ENCODE assay signal across 2 cellular contexts in the genomic region with DNA sequence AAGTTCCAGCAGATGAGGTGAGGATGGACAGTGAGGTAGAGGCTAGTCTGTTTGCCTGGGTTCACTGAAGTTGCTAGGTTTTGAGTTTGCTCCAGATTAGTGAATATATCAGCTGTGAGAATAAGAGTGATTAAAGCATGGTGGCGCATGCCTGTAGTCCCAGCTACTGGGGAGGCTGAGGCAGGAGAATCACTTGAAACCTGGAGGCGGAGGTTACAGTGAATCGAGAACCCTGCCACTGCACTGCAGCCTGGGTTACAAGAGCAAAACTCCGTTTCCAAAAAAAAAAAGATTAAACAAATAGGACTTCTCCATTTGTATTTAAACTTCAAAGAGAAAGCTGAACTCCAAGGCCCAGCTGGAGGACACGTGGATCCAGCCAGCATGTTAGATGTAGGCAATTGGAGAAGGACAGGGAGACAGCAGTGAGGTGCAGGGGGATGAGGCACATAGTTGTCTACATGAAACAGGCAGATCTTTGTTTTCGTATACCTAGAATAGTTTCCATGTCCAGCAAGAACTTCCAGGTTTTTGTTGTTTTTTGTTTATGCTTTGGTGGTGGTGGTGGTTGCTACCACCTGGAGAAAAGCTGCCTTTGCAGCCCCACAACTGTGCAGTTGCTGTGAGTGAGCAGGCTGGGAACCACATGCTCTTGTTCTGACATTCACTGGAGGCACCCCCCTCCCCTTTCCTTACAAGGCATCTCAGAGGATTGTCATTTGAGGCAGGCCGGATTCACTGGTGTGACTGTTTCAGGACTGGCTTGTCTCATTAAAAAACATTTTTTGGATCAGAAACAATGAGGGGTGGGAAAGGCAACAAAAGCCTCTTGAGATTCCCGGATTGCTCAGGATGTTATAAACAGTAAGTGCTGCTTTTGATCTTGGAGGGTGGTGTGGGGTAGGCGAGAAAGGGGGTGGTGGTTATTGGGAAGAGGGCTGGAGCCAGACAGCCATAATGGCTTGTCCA.
TF ChIP-seq lines count a peak whose summit lies in the region.

No MANE protein-coding gene starts in this region.

TF ChIP-seq in GM12878, 131 proteins besides CTCF, POLR2A, EP300 and RAD21:
- peak; percentile 44; the same call in 1 of the 2 replicates for TF ChIP-seq EED (IDR thresholded peaks at IDR 0.05; ENCODE audit: low read depth)
- peak; percentile 85 for TF ChIP-seq MLLT1 (IDR thresholded peaks at IDR 0.05)
- no peak for TF ChIP-seq MYC (IDR thresholded peaks at IDR 0.05; ENCODE audit: insufficient read depth, insufficient read length, insufficient replicate concordance, low read length, severe bottlenecking)
- TF ChIP-seq RUNX3 (IDR thresholded peaks at IDR 0.05; ENCODE audit: low read length): peak; percentile 37; the same call in 1 of the 2 replicates
- TF ChIP-seq, protein P1, sequence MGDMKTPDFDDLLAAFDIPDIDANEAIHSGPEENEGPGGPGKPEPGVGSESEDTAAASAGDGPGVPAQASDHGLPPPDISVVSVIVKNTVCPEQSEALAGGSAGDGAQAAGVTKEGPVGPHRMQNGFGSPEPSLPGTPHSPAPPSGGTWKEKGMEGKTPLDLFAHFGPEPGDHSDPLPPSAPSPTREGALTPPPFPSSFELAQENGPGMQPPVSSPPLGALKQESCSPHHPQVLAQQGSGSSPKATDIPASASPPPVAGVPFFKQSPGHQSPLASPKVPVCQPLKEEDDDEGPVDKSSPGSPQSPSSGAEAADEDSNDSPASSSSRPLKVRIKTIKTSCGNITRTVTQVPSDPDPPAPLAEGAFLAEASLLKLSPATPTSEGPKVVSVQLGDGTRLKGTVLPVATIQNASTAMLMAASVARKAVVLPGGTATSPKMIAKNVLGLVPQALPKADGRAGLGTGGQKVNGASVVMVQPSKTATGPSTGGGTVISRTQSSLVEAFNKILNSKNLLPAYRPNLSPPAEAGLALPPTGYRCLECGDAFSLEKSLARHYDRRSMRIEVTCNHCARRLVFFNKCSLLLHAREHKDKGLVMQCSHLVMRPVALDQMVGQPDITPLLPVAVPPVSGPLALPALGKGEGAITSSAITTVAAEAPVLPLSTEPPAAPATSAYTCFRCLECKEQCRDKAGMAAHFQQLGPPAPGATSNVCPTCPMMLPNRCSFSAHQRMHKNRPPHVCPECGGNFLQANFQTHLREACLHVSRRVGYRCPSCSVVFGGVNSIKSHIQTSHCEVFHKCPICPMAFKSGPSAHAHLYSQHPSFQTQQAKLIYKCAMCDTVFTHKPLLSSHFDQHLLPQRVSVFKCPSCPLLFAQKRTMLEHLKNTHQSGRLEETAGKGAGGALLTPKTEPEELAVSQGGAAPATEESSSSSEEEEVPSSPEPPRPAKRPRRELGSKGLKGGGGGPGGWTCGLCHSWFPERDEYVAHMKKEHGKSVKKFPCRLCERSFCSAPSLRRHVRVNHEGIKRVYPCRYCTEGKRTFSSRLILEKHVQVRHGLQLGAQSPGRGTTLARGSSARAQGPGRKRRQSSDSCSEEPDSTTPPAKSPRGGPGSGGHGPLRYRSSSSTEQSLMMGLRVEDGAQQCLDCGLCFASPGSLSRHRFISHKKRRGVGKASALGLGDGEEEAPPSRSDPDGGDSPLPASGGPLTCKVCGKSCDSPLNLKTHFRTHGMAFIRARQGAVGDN (IDR thresholded peaks at IDR 0.05): 0 out of 2 replicates have a peak, but pooled peaks have one; percentile 32
- no peak for TF ChIP-seq FOXM1 (IDR thresholded peaks at IDR 0.05; ENCODE audit: low read depth, low read length)
- peak; percentile 42; the same call in 1 of the 2 replicates for TF ChIP-seq MXI1 (IDR thresholded peaks at IDR 0.05; ENCODE audit: low read depth, low read length)

TF ChIP-seq in neural cell, 6 proteins besides CTCF, POLR2A, EP300 and RAD21:
- no peak for TF ChIP-seq REST (IDR thresholded peaks at IDR 0.05; ENCODE audit: borderline replicate concordance)
- no peak for TF ChIP-seq EZH2 (IDR thresholded peaks at IDR 0.05; ENCODE audit: borderline replicate concordance, insufficient read depth, low read length, poor library complexity, severe bottlenecking)
- no peak for TF ChIP-seq MXI1 (conservative IDR thresholded peaks at IDR 0.05; ENCODE audit: poor library complexity, severe bottlenecking)
- TF ChIP-seq POLR2AphosphoS5 (IDR thresholded peaks at IDR 0.05): no peak
- TF ChIP-seq SMC3 (conservative IDR thresholded peaks at IDR 0.05; ENCODE audit: poor library complexity): no peak
- no peak for TF ChIP-seq TAF1 (IDR thresholded peaks at IDR 0.05; ENCODE audit: low read depth)
